Comparison of ENCODE assay signal across 8 cellular contexts in the genomic region with DNA sequence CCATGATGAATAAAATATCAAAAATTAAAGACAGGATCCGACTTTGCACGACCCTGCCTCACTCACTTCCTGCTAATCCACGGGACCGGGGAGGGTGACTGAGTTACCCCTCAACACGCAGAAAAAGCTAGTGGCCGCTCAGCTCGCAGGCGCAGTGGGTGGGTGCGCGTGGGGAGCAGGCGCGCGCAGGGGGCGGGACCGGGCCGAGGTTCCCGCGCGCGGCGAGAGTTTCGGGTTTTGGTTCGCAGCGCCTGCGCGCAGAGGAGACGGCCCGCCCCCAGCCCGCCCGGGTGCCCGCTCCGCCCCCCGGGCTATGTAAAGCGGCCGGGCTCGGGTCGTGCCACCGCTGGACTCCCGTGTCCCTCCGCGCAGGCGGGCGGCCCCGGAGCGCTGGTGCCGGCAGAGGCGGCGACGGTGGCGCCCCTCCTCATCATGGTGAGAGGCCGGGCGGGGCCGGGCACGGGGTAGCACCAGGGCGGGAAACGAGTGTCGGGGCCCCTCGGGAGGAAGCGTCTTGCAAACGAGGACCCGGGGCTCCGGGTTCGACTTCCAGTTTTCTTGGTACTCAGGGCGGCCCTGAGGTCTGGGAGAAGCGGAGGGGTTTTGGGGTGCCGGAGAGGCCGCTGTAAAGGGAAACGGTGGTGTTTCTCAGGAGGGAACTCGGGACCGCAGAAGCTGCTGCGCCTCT. TPM values are rescaled to one million over a fixed set of nuclear protein-coding genes. Genes with fewer than 3 reads are reported as not detected.
DNase-seq lines count a peak whose midpoint lies in the region; ATAC-seq lines count a peak whose summit lies in the region.

Gene CNP, plus strand, starts transcription at position 343 of the 688 bp plus-strand sequence. Its CDS starts 90 bp downstream, at position 433.

- peak within 1 kb of the TSS; percentile 48 for H4K91ac ChIP-seq in mesenchymal stem cell (ENCODE audit: low read length)

- H2BK5ac ChIP-seq in mesenchymal stem cell (ENCODE audit: low read depth, low read length, poor library complexity, severe bottlenecking), result peak within 1 kb of the TSS; percentile 78

- no peaks in the 10 kb centered on the region for H3K79me1 ChIP-seq in mesenchymal stem cell (replicated peaks; ENCODE audit: low read length, poor library complexity, severe bottlenecking)

- peaks cover 33 to 41% (median 37%) of the 10 kb centered on the region in 11 experiments for H3K36me3 ChIP-seq in BLaER1 treated with 17β-estradiol and CSF1 and Interleukin-3, amounts not matched to agents 10 nM and 100 nM
- peaks cover 30% of the 10 kb centered on the region in 2 experiments for H3K36me3 ChIP-seq in mesenchymal stem cell (ENCODE audit: control insufficient read depth in 1 of 2, insufficient read depth in 2 of 2, low read depth in 1 of 2, low read length in 2 of 2)

- H3K4me1 ChIP-seq in BLaER1 treated with 17β-estradiol and CSF1 and Interleukin-3, amounts not matched to agents 10 nM and 100 nM, result peaks cover 59 to 85% (median 74%) of the 10 kb centered on the region in 10 experiments
- H3K4me1 ChIP-seq in mesenchymal stem cell (ENCODE audit: control insufficient read depth, insufficient read depth, low read depth, low read length), result peaks cover 17% of the 10 kb centered on the region

- H3K4me1 Mint-ChIP-seq in effector memory CD8-positive, alpha-beta T cell (ENCODE audit: low read depth in 2 of 2), result peaks cover 22 to 23% of the 10 kb centered on the region in 2 donors

- H2BK120ac ChIP-seq in mesenchymal stem cell (ENCODE audit: low read depth, low read length), result peak within 1 kb of the TSS; percentile 40

- H3K9me3 ChIP-seq in BLaER1 treated with 17β-estradiol and CSF1 and Interleukin-3, amounts not matched to agents 10 nM and 100 nM (replicated peaks in 1 of 11), result no peaks in the 10 kb centered on the region
- no peaks in the 10 kb centered on the region for H3K9me3 ChIP-seq in mesenchymal stem cell (ENCODE audit: control insufficient read depth, low read length)

- H3K36me3 Mint-ChIP-seq in effector memory CD8-positive, alpha-beta T cell (ENCODE audit: insufficient read depth), result peaks cover 35% of the 10 kb centered on the region

- H3K9ac ChIP-seq in BLaER1 treated with 17β-estradiol and CSF1 and Interleukin-3, amounts not matched to agents 10 nM and 100 nM, result peak within 1 kb of the TSS; percentile 89 to 99 (median 96)
- peak within 1 kb of the TSS; percentile 94 for H3K9ac ChIP-seq in mesenchymal stem cell (ENCODE audit: low read length)

- H3K23ac ChIP-seq in mesenchymal stem cell (ENCODE audit: low read length in 2 of 2), result peak within 1 kb of the TSS in 1 of 2 experiments; percentile 87

- no peaks in the 10 kb centered on the region for H3K9me3 Mint-ChIP-seq in effector memory CD8-positive, alpha-beta T cell

- H3K4me3 Mint-ChIP-seq in effector memory CD8-positive, alpha-beta T cell, result peak within 1 kb of the TSS; percentile 85 to 86

- CTCF ChIA-PET in activated CD8-positive, alpha-beta memory T cell treated with anti-CD3 and anti-CD28 coated beads for 36 hours (lab: Charles Lee), result interaction anchor here (0.5 to 3.6 kb wide), 9 partner anchors 9 to 273 kb away, joined by 3 to 16 read pairs (median 4); partner anchors contain the start of genes DNAJC7, NKIRAS2 and ODAD4

- H3K27me3 ChIP-seq in BLaER1 treated with 17β-estradiol and CSF1 and Interleukin-3, amounts not matched to agents 10 nM and 100 nM, result no peaks in the 10 kb centered on the region
- no peaks in the 10 kb centered on the region for H3K27me3 ChIP-seq in mesenchymal stem cell (ENCODE audit: control insufficient read depth in 1 of 2, insufficient read depth in 1 of 2, low read length in 2 of 2)

- DNase-seq in HT-29 (ENCODE audit: low spot score) (peak; percentile 88), NOMO-1 (lab: John Stamatoyannopoulos, UW; ENCODE audit: unreplicated experiment in 2 of 2) (peak; percentile 86 to 93), mesenchymal stem cell (peak; percentile 92)
- DNase-seq in effector memory CD8-positive, alpha-beta T cell, result peak; percentile 84 to 87 (median 86)
- DNase-seq in stimulated activated CD8-positive, alpha-beta memory T cell treated with anti-CD3 and anti-CD28 coated beads, Interleukin-12 subunit alpha, Interleukin-12 subunit beta, amount 100 ng/mL, for 24 hours (ENCODE audit: extremely low read depth), result peak; percentile 81

- peak within 1 kb of the TSS; percentile 17 to 83 for H3K18ac ChIP-seq in mesenchymal stem cell (ENCODE audit: low read depth in 1 of 2, low read length in 2 of 2)

- H3K4me3 ChIP-seq in BLaER1 treated with 17β-estradiol and CSF1 and Interleukin-3, amounts not matched to agents 10 nM and 100 nM, result peak within 1 kb of the TSS; percentile 67 to 99 (median 89)
- H3K4me3 ChIP-seq in mesenchymal stem cell (ENCODE audit: insufficient read depth in 1 of 2, low read depth in 1 of 2, low read length in 2 of 2), result peak within 1 kb of the TSS; percentile 79 to 84

- peak within 1 kb of the TSS; percentile 77 for H4K8ac ChIP-seq in mesenchymal stem cell (ENCODE audit: low read length)

- H2AK5ac ChIP-seq in mesenchymal stem cell (ENCODE audit: low read length, severe bottlenecking), result peak within 1 kb of the TSS; percentile 31

- peak within 1 kb of the TSS; percentile 88 for H2BK15ac ChIP-seq in mesenchymal stem cell (ENCODE audit: low read depth, poor library complexity, severe bottlenecking)

- POLR2A ChIA-PET in activated CD8-positive, alpha-beta memory T cell treated with anti-CD3 and anti-CD28 coated beads for 36 hours (lab: Charles Lee), result interaction anchor here (0.6 to 1.9 kb wide), 13 partner anchors 8 to 374 kb away, joined by 3 to 12 read pairs (median 4); partner anchors contain the start of genes ACLY, DHX58, DNAJC7 and ODAD4

- peak within 1 kb of the TSS; percentile 40 to 60 for H3K4ac ChIP-seq in mesenchymal stem cell (ENCODE audit: low read depth in 1 of 2, low read length in 2 of 2)

- no peaks in the 10 kb centered on the region for H3K27me3 Mint-ChIP-seq in effector memory CD8-positive, alpha-beta T cell

- peak within 1 kb of the TSS in 1 of 2 experiments; percentile 97 for H3K14ac ChIP-seq in mesenchymal stem cell (ENCODE audit: low read length in 2 of 2)

- H4K20me1 ChIP-seq in BLaER1 treated with 17β-estradiol and CSF1 and Interleukin-3, amounts not matched to agents 10 nM and 100 nM, result peaks cover 33 to 48% (median 43%) of the 10 kb centered on the region in 11 experiments; a peak in 21 of 22 replicates

- peak within 1 kb of the TSS; percentile 75 to 100 (median 94) for H3K4me2 ChIP-seq in BLaER1 treated with 17β-estradiol and CSF1 and Interleukin-3, amounts not matched to agents 10 nM and 100 nM
- peak within 1 kb of the TSS; percentile 76 for H3K4me2 ChIP-seq in mesenchymal stem cell (ENCODE audit: low read length, poor library complexity, severe bottlenecking)

- ATAC-seq in GM19438 (IDR thresholded peaks at IDR 0.05; ENCODE audit: low read depth, unreplicated experiment), result peak; percentile 64
- ATAC-seq in effector memory CD8-positive, alpha-beta T cell (replicated peaks), result peak; percentile 84

- peak within 1 kb of the TSS in 1 of 2 experiments; percentile 48 for H2BK12ac ChIP-seq in mesenchymal stem cell (ENCODE audit: low read length in 2 of 2)

- H3K27ac ChIP-seq in BLaER1 treated with 17β-estradiol and CSF1 and Interleukin-3, amounts not matched to agents 10 nM and 100 nM, result peak within 1 kb of the TSS; percentile 83 to 96 (median 93)
- peak within 1 kb of the TSS; percentile 83 for H3K27ac ChIP-seq in mesenchymal stem cell (ENCODE audit: low read length, poor library complexity, severe bottlenecking)

- H3K27ac Mint-ChIP-seq in effector memory CD8-positive, alpha-beta T cell, result peak within 1 kb of the TSS; percentile 73 to 88

- peak within 1 kb of the TSS; percentile 40 for H2AFZ ChIP-seq in mesenchymal stem cell (ENCODE audit: low read depth, low read length)

- 1% methylated on average over 69 of the region's 71 CpGs for WGBS in mesenchymal stem cell

RNA-seq across cellular contexts. Expression of gene CNP, which starts in this region (rescaled TPM):
- total RNA-seq in HT-29 (2014; rRNA removed; shearing (Covaris generic)), result 73.2 and 88.3 TPM in 2 replicates
- 10 to 100 TPM; 66.8 to 67.6 TPM for total RNA-seq in activated CD8-positive, alpha-beta memory T cell treated with anti-CD3 and anti-CD28 coated beads for 36 hours
- 51.3 TPM for polyA plus RNA-seq in mesenchymal stem cell (2013, experiment 1 of 2)
- 50.8 TPM for polyA plus RNA-seq in mesenchymal stem cell (2013, experiment 2 of 2)

Comparison
In these comparisons a context has a peak if more than half of its experiments do, and no peak if none do; other contexts are left out.
1. Peak in every context shown above with its lines: DNase-seq, ATAC-seq, H3K4me3 ChIP-seq and H3K27ac ChIP-seq.